In genomic region chr9:101291043-101291442, GRCh38 we compare ENCODE assay signal across 1 cellular context.
TF ChIP-seq lines count a peak whose summit lies in the region.
"Not testable (repeated sequence)": the region's sequence is repeated elsewhere in the genome, so short reads cannot be mapped to it uniquely, and the experiment has no call there.

No MANE protein-coding gene starts in this region.

TF ChIP-seq in HepG2, 621 proteins besides CTCF, POLR2A, EP300 and RAD21 (continued from another document):
- TF ChIP-seq SAP130 (CRISPR knock-in tag; IDR thresholded peaks at IDR 0.05; ENCODE audit: low read depth) (peak; percentile 34; the same call in 1 of the 2 replicates), ZNF772 (CRISPR knock-in tag; IDR thresholded peaks at IDR 0.05) (peak; percentile 50; the same call in 1 of the 2 replicates), ARID5B (CRISPR knock-in tag; IDR thresholded peaks at IDR 0.05) (peak; percentile 49; the same call in 1 of the 2 replicates), FOXP4 (CRISPR knock-in tag; IDR thresholded peaks at IDR 0.05) (0 out of 2 replicates have a peak, but pooled peaks have one; percentile 15), ZGPAT (CRISPR knock-in tag; IDR thresholded peaks at IDR 0.05) (peak; percentile 63; the same call in 1 of the 2 replicates), ZMYM4 (CRISPR knock-in tag; IDR thresholded peaks at IDR 0.05) (peak; percentile 85), HDAC2 (CRISPR knock-in tag; IDR thresholded peaks at IDR 0.05) (peak; percentile 28; the same call in 1 of the 2 replicates), SALL1 (CRISPR knock-in tag; IDR thresholded peaks at IDR 0.05) (peak; percentile 48; the same call in 1 of the 2 replicates), FOXA3 (CRISPR knock-in tag; IDR thresholded peaks at IDR 0.05) (peak; percentile 79), FOXK1 (CRISPR knock-in tag; IDR thresholded peaks at IDR 0.05; ENCODE audit: borderline replicate concordance, low read depth) (0 out of 2 replicates have a peak, but pooled peaks have one; percentile 33), ZNF292 (CRISPR knock-in tag; IDR thresholded peaks at IDR 0.05; ENCODE audit: borderline replicate concordance, low read depth) (peak; percentile 73; the same call in 1 of the 2 replicates), ZNF678 (CRISPR knock-in tag; IDR thresholded peaks at IDR 0.05) (0 out of 2 replicates have a peak, but pooled peaks have one; percentile 29), KDM3A (CRISPR knock-in tag; IDR thresholded peaks at IDR 0.05; ENCODE audit: low read depth) (0 out of 2 replicates have a peak, but pooled peaks have one; percentile 31), SP5 (CRISPR knock-in tag; IDR thresholded peaks at IDR 0.05; ENCODE audit: borderline replicate concordance, low read depth) (peak; percentile 29; the same call in 1 of the 2 replicates), HNF1A (CRISPR knock-in tag; IDR thresholded peaks at IDR 0.05; ENCODE audit: borderline replicate concordance) (0 out of 2 replicates have a peak, but pooled peaks have one; percentile 42), GATAD2A (CRISPR knock-in tag; IDR thresholded peaks at IDR 0.05) (peak; percentile 37; the same call in 1 of the 2 replicates)
- TF ChIP-seq, protein P1, sequence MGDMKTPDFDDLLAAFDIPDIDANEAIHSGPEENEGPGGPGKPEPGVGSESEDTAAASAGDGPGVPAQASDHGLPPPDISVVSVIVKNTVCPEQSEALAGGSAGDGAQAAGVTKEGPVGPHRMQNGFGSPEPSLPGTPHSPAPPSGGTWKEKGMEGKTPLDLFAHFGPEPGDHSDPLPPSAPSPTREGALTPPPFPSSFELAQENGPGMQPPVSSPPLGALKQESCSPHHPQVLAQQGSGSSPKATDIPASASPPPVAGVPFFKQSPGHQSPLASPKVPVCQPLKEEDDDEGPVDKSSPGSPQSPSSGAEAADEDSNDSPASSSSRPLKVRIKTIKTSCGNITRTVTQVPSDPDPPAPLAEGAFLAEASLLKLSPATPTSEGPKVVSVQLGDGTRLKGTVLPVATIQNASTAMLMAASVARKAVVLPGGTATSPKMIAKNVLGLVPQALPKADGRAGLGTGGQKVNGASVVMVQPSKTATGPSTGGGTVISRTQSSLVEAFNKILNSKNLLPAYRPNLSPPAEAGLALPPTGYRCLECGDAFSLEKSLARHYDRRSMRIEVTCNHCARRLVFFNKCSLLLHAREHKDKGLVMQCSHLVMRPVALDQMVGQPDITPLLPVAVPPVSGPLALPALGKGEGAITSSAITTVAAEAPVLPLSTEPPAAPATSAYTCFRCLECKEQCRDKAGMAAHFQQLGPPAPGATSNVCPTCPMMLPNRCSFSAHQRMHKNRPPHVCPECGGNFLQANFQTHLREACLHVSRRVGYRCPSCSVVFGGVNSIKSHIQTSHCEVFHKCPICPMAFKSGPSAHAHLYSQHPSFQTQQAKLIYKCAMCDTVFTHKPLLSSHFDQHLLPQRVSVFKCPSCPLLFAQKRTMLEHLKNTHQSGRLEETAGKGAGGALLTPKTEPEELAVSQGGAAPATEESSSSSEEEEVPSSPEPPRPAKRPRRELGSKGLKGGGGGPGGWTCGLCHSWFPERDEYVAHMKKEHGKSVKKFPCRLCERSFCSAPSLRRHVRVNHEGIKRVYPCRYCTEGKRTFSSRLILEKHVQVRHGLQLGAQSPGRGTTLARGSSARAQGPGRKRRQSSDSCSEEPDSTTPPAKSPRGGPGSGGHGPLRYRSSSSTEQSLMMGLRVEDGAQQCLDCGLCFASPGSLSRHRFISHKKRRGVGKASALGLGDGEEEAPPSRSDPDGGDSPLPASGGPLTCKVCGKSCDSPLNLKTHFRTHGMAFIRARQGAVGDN (CRISPR knock-in tag; IDR thresholded peaks at IDR 0.05), result peak; percentile 69
- TF ChIP-seq, protein P2, sequence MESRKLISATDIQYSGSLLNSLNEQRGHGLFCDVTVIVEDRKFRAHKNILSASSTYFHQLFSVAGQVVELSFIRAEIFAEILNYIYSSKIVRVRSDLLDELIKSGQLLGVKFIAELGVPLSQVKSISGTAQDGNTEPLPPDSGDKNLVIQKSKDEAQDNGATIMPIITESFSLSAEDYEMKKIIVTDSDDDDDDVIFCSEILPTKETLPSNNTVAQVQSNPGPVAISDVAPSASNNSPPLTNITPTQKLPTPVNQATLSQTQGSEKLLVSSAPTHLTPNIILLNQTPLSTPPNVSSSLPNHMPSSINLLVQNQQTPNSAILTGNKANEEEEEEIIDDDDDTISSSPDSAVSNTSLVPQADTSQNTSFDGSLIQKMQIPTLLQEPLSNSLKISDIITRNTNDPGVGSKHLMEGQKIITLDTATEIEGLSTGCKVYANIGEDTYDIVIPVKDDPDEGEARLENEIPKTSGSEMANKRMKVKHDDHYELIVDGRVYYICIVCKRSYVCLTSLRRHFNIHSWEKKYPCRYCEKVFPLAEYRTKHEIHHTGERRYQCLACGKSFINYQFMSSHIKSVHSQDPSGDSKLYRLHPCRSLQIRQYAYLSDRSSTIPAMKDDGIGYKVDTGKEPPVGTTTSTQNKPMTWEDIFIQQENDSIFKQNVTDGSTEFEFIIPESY (CRISPR knock-in tag; IDR thresholded peaks at IDR 0.05), result peak; percentile 48; the same call in 1 of the 2 replicates
- TF ChIP-seq, protein P3, sequence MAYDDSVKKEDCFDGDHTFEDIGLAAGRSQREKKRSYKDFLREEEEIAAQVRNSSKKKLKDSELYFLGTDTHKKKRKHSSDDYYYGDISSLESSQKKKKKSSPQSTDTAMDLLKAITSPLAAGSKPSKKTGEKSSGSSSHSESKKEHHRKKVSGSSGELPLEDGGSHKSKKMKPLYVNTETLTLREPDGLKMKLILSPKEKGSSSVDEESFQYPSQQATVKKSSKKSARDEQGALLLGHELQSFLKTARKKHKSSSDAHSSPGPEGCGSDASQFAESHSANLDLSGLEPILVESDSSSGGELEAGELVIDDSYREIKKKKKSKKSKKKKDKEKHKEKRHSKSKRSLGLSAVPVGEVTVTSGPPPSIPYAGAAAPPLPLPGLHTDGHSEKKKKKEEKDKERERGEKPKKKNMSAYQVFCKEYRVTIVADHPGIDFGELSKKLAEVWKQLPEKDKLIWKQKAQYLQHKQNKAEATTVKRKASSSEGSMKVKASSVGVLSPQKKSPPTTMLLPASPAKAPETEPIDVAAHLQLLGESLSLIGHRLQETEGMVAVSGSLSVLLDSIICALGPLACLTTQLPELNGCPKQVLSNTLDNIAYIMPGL (CRISPR knock-in tag; IDR thresholded peaks at IDR 0.05; ENCODE audit: borderline replicate concordance in 1 of 2, low read depth in 1 of 2), result peak in 1 of 2 experiments; percentile 33; a peak in 1 of 4 replicates
- TF ChIP-seq, protein P4, sequence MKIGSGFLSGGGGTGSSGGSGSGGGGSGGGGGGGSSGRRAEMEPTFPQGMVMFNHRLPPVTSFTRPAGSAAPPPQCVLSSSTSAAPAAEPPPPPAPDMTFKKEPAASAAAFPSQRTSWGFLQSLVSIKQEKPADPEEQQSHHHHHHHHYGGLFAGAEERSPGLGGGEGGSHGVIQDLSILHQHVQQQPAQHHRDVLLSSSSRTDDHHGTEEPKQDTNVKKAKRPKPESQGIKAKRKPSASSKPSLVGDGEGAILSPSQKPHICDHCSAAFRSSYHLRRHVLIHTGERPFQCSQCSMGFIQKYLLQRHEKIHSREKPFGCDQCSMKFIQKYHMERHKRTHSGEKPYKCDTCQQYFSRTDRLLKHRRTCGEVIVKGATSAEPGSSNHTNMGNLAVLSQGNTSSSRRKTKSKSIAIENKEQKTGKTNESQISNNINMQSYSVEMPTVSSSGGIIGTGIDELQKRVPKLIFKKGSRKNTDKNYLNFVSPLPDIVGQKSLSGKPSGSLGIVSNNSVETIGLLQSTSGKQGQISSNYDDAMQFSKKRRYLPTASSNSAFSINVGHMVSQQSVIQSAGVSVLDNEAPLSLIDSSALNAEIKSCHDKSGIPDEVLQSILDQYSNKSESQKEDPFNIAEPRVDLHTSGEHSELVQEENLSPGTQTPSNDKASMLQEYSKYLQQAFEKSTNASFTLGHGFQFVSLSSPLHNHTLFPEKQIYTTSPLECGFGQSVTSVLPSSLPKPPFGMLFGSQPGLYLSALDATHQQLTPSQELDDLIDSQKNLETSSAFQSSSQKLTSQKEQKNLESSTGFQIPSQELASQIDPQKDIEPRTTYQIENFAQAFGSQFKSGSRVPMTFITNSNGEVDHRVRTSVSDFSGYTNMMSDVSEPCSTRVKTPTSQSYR (CRISPR knock-in tag; IDR thresholded peaks at IDR 0.05; ENCODE audit: borderline replicate concordance), result peak; percentile 90
- not testable (repeated sequence) for TF ChIP-seq HNF1A (IDR thresholded peaks at IDR 0.05; ENCODE audit: low read depth)
TF ChIP-seq in HepG2: peak in this region for 26; not testable (repeated sequence) for 595.
